In the genomic region with DNA sequence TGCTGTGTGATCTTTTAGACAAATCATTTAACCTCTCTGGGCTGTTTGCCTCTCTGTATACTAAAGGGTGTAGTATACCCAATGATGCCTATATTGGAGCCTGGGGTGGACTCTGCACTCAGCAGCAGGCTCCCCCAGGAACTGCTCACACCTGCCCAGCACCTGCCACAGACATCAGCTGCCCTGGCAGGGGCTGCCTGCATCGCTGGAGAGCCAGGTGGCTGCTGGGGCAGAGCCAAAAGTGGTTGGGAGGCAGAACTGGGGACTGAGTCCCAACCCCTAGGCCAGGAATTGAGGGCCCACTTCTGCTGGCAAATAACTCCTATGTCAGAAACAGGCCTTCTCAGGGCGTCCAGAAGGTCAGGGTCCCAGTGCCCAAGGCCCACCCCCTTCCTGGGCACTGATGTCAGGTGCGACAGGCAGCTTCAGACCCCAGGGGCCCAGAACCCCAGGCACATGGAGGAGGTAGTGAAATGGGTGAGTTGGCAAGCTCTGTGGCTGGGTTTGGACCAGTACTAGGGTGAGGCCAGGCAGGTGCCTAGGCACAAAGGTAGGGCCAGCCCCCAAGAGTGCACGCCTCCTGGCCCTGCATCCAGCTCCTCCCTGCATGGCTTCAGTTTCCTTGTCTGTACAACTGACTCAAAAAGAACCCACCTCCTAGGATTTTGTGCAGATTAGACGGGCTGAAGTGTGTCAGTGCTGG, we compare ENCODE assay signal across 15 cellular contexts. TPM values are rescaled to one million over a fixed set of nuclear protein-coding genes. Genes with fewer than 3 reads are reported as not detected.
A peak's percentile ranks its signal among the peaks of the same experiment; 100 is the strongest.
DNase-seq lines count a peak whose midpoint lies in the region; ATAC-seq, FAIRE-seq and TF ChIP-seq lines count a peak whose summit lies in the region.
"Had no signal": no experiment of that assay in that cellular context is flagged by ENCODE, and none has a peak within 500 bp of the region (broad histone marks: within the 10 kb centered on the region; RNA-seq: fewer than 3 reads in every experiment).

No MANE protein-coding gene starts in this region.

- H3K79me2 ChIP-seq in astrocyte (ENCODE audit: insufficient read depth, low read length), result no peaks in the 10 kb centered on the region

- no peaks in the 10 kb centered on the region for H3K9me3 Mint-ChIP-seq in astrocyte (ENCODE audit: unreplicated experiment)
- H3K9me3 Mint-ChIP-seq in stimulated activated effector memory CD8-positive, alpha-beta T cell treated with anti-CD3 and anti-CD28 coated beads, Interleukin-12 subunit alpha, Interleukin-12 subunit beta, amount 100 ng/mL, for 72 hours, result no peaks in the 10 kb centered on the region
- H3K9me3 Mint-ChIP-seq: activated naive CD8-positive, alpha-beta T cell treated with anti-CD3 and anti-CD28 coated beads, Interleukin-2, amount 50 U/mL, for 24 hours had no signal

- intact Hi-C loops in Right ventricle myocardium inferior (cut with DNase I) (loop anchor here (5.0 kb wide), 1 partner anchor 159 kb away; no protein-coding TSS in a partner anchor), left cardiac atrium (cut with DNase I) (loop anchor here in 1 of 2 donors (10.0 kb wide), 1 partner anchor 161 kb away; no protein-coding TSS in a partner anchor)

- FAIRE-seq in astrocyte (lab: Jason Lieb, UNC), result no peak
- FAIRE-seq: G401.6 had no signal

- no peak overlapping the region for H3K9ac ChIP-seq in astrocyte (ENCODE audit: low read length)

- peak; percentile 22 for DNase-seq in Right ventricle myocardium inferior (ENCODE audit: missing footprints)
- DNase-seq in left cardiac atrium, result no peak
- DNase-seq in NCI-H2107 (lab: John Stamatoyannopoulos, UW), result peak; percentile 52
- DNase-seq in astrocyte (ENCODE audit: low read depth), result no peak
- no peak for DNase-seq in stimulated activated effector memory CD8-positive, alpha-beta T cell treated with anti-CD3 and anti-CD28 coated beads, Interleukin-12 subunit alpha, Interleukin-12 subunit beta, amount 100 ng/mL, for 72 hours (ENCODE audit: low spot score in 2 of 2)
- no peak for DNase-seq in NK-92 treated with Interleukin-12 subunit alpha and Interleukin-12 subunit beta, amount 100 ng/mL, for 24 hours (lab: John Stamatoyannopoulos, UW)
- no peak for DNase-seq in effector memory CD4-positive, alpha-beta T cell
- no peak for DNase-seq in HT-29 (ENCODE audit: low spot score)
- DNase-seq: activated CD8-positive, alpha-beta memory T cell treated with anti-CD3 and anti-CD28 coated beads, Interleukin-2, amount 10 ng/mL, durations not matched to agents 7 days and 5 days; activated naive CD8-positive, alpha-beta T cell treated with anti-CD3 and anti-CD28 coated beads, Interleukin-2, amount 50 U/mL, for 24 hours; dermis blood vessel endothelial cell; HCEC 1CT; NCI-H446 treated with DMSO at 0.1 percent for 48 hours had no signal

- no peak overlapping the region for H3K4me3 ChIP-seq in astrocyte (ENCODE audit: insufficient read depth, low read depth, low read length)
- H3K4me3 ChIP-seq in effector memory CD4-positive, alpha-beta T cell (ENCODE audit: insufficient read depth, low read depth, low read length, poor library complexity, severe bottlenecking), result no peak overlapping the region

- no peak for ATAC-seq in Right ventricle myocardium inferior
- ATAC-seq in left cardiac atrium, result no peak
- ATAC-seq in stimulated activated effector memory CD8-positive, alpha-beta T cell treated with anti-CD3 and anti-CD28 coated beads, Interleukin-12 subunit alpha, Interleukin-12 subunit beta, amount 100 ng/mL, for 72 hours, result no peak
- ATAC-seq: activated CD8-positive, alpha-beta memory T cell treated with anti-CD3 and anti-CD28 coated beads, Interleukin-2, amount 10 ng/mL, durations not matched to agents 7 days and 5 days; activated naive CD8-positive, alpha-beta T cell treated with anti-CD3 and anti-CD28 coated beads, Interleukin-2, amount 50 U/mL, for 24 hours had no signal

- peaks cover 2% of the 10 kb centered on the region for H3K4me1 Mint-ChIP-seq in astrocyte (ENCODE audit: low read depth, unreplicated experiment)
- peaks cover 31% of the 10 kb centered on the region for H3K4me1 Mint-ChIP-seq in stimulated activated effector memory CD8-positive, alpha-beta T cell treated with anti-CD3 and anti-CD28 coated beads, Interleukin-12 subunit alpha, Interleukin-12 subunit beta, amount 100 ng/mL, for 72 hours

- no peaks in the 10 kb centered on the region for H3K36me3 ChIP-seq in astrocyte (ENCODE audit: insufficient read depth, low read length)
- H3K36me3 ChIP-seq in effector memory CD4-positive, alpha-beta T cell (ENCODE audit: control insufficient read depth, insufficient read depth, low read length), result no peaks in the 10 kb centered on the region

- no peak overlapping the region for H3K27ac Mint-ChIP-seq in astrocyte (ENCODE audit: unreplicated experiment)
- no peak overlapping the region for H3K27ac Mint-ChIP-seq in stimulated activated effector memory CD8-positive, alpha-beta T cell treated with anti-CD3 and anti-CD28 coated beads, Interleukin-12 subunit alpha, Interleukin-12 subunit beta, amount 100 ng/mL, for 72 hours
- H3K27ac Mint-ChIP-seq: activated CD8-positive, alpha-beta memory T cell treated with anti-CD3 and anti-CD28 coated beads, Interleukin-2, amount 10 ng/mL, durations not matched to agents 7 days and 5 days; activated naive CD8-positive, alpha-beta T cell treated with anti-CD3 and anti-CD28 coated beads, Interleukin-2, amount 50 U/mL, for 24 hours had no signal

- H3K27me3 Mint-ChIP-seq in astrocyte (ENCODE audit: low read depth, unreplicated experiment), result peaks cover 71% of the 10 kb centered on the region

- peaks cover 9% of the 10 kb centered on the region for H4K20me1 ChIP-seq in astrocyte (ENCODE audit: insufficient read depth, low read length)

- H3K4me3 Mint-ChIP-seq in astrocyte (ENCODE audit: unreplicated experiment), result peak overlapping the region; percentile 70
- H3K4me3 Mint-ChIP-seq in stimulated activated effector memory CD8-positive, alpha-beta T cell treated with anti-CD3 and anti-CD28 coated beads, Interleukin-12 subunit alpha, Interleukin-12 subunit beta, amount 100 ng/mL, for 72 hours, result peak overlapping the region; percentile 51
- H3K4me3 Mint-ChIP-seq: activated CD8-positive, alpha-beta memory T cell treated with anti-CD3 and anti-CD28 coated beads, Interleukin-2, amount 10 ng/mL, durations not matched to agents 7 days and 5 days; activated naive CD8-positive, alpha-beta T cell treated with anti-CD3 and anti-CD28 coated beads, Interleukin-2, amount 50 U/mL, for 24 hours had no signal

- H3K27me3 ChIP-seq in astrocyte (ENCODE audit: insufficient read depth, low read length), result peaks cover 55% of the 10 kb centered on the region
- peaks cover 27% of the 10 kb centered on the region for H3K27me3 ChIP-seq in effector memory CD4-positive, alpha-beta T cell (replicated peaks; ENCODE audit: control insufficient read depth, insufficient read depth, low read length, poor library complexity, severe bottlenecking)

- H3K4me2 ChIP-seq in astrocyte (ENCODE audit: low read length), result no peak overlapping the region

- no peaks in the 10 kb centered on the region for H3K4me1 ChIP-seq in astrocyte (ENCODE audit: insufficient read depth, low read length)
- H3K4me1 ChIP-seq in effector memory CD4-positive, alpha-beta T cell (ENCODE audit: control insufficient read depth, insufficient read depth, low read length, poor library complexity, severe bottlenecking), result peaks cover 12% of the 10 kb centered on the region

- no peak for TF ChIP-seq CTCF in astrocyte (IDR thresholded peaks at IDR 0.05; ENCODE audit: insufficient read depth, low read depth, low read length)

- H3K9me3 ChIP-seq in astrocyte (ENCODE audit: insufficient read depth, low read depth, low read length), result no peaks in the 10 kb centered on the region
- no peaks in the 10 kb centered on the region for H3K9me3 ChIP-seq in effector memory CD4-positive, alpha-beta T cell (ENCODE audit: control insufficient read depth, low read length)

- peaks cover 5% of the 10 kb centered on the region for H3K36me3 Mint-ChIP-seq in astrocyte (ENCODE audit: low read depth, unreplicated experiment)
- no peaks in the 10 kb centered on the region for H3K36me3 Mint-ChIP-seq in stimulated activated effector memory CD8-positive, alpha-beta T cell treated with anti-CD3 and anti-CD28 coated beads, Interleukin-12 subunit alpha, Interleukin-12 subunit beta, amount 100 ng/mL, for 72 hours
- H3K36me3 Mint-ChIP-seq: activated CD8-positive, alpha-beta memory T cell treated with anti-CD3 and anti-CD28 coated beads, Interleukin-2, amount 10 ng/mL, durations not matched to agents 7 days and 5 days had no signal

- no peak overlapping the region for H2AFZ ChIP-seq in astrocyte (ENCODE audit: low read depth, low read length)

- H3K27ac ChIP-seq in astrocyte (ENCODE audit: low read depth, low read length), result no peak overlapping the region
- no peak overlapping the region for H3K27ac ChIP-seq in effector memory CD4-positive, alpha-beta T cell (ENCODE audit: insufficient read depth, low read length, poor library complexity, severe bottlenecking)
- H3K27ac ChIP-seq: RWPE1 had no signal

RNA-seq across cellular contexts. Expression of a gene that starts 5.8 kb away (rescaled TPM):
- total RNA-seq in Right ventricle myocardium inferior, result 0.08 TPM
- total RNA-seq in left cardiac atrium, result under 1 TPM; 0.35 to 0.50 TPM
- total RNA-seq in astrocyte, result 0.67 and 0.70 TPM in 2 replicates
- 0.28 and 0.60 TPM in 2 replicates for total RNA-seq in HT-29 (2014; rRNA removed; shearing (Covaris generic))
- total RNA-seq: activated CD8-positive, alpha-beta memory T cell treated with anti-CD3 and anti-CD28 coated beads, Interleukin-2, amount 10 ng/mL, durations not matched to agents 7 days and 5 days had no signal

Comparison
In these comparisons a context has a peak if more than half of its experiments do, and no peak if none do; other contexts are left out.
1. DNase-seq: peak in Right ventricle myocardium inferior (single experiment) and NCI-H2107 (single experiment); none in left cardiac atrium (single experiment), astrocyte (single experiment), stimulated activated effector memory CD8-positive, alpha-beta T cell treated with anti-CD3 and anti-CD28 coated beads, Interleukin-12 subunit alpha, Interleukin-12 subunit beta, amount 100 ng/mL, for 72 hours (0 of 2), NK-92 treated with Interleukin-12 subunit alpha and Interleukin-12 subunit beta, amount 100 ng/mL, for 24 hours (single experiment), effector memory CD4-positive, alpha-beta T cell (0 of 3) and HT-29 (single experiment).